21 cellular contexts compared by ENCODE assay signal in genomic region chr17:52673791-52674190, GRCh38.
DNase-seq lines count a peak whose midpoint lies in the region; ATAC-seq and TF ChIP-seq lines count a peak whose summit lies in the region.
"Had no signal": no experiment of that assay in that cellular context is flagged by ENCODE, and none has a peak within 500 bp of the region (broad histone marks: within the 10 kb centered on the region; RNA-seq: fewer than 3 reads in every experiment).

No MANE protein-coding gene starts in this region.

- no peak for ATAC-seq in SK-N-SH treated with all-trans-retinoic acid at 6 μM for 48 hours
- ATAC-seq: GM23338, HepG2 had no signal

- peak; percentile 2 for DNase-seq in A172 (ENCODE audit: low spot score)
- DNase-seq in M059J (ENCODE audit: low read depth) = peak; percentile 61
- peak; percentile 15 for DNase-seq in SW480 (ENCODE audit: low spot score)
- peak; percentile 93 for DNase-seq in kidney tubule cell (ENCODE audit: low spot score)
- DNase-seq in T1000 (lab: John Stamatoyannopoulos, UW) = no peak
- DNase-seq in G401 (ENCODE audit: low spot score) = no peak
- DNase-seq: CD4-positive, CD25-positive, alpha-beta regulatory T cell; DMS153; Karpas-422; NCI-H1092 treated with DMSO at 0.1 percent for 48 hours; NCI-H146; NCI-H1930; NCI-H446; NCI-H524 treated with DMSO at 0.1 percent for 48 hours; NCI-H82; NK-92 treated with Interleukin-12 subunit alpha and Interleukin-12 subunit beta, amount 100 ng/mL, for 24 hours; RPMI8226; SHP77 treated with DMSO at 0.1 percent for 48 hours had no signal

- in situ Hi-C loops in G401 (cut with HindIII; ENCODE audit: low sequenced_read_pairs) = no loop called here

TF ChIP-seq in SK-N-SH treated with all-trans-retinoic acid at 6 μM for 48 hours, 23 proteins besides CTCF, POLR2A, EP300 and RAD21:
- no peak for TF ChIP-seq SNAI2 (CRISPR knock-in tag; IDR thresholded peaks at IDR 0.05)
- TF ChIP-seq GLIS3 (CRISPR knock-in tag; IDR thresholded peaks at IDR 0.05) = no peak
- no peak for TF ChIP-seq BACH2 (CRISPR knock-in tag; IDR thresholded peaks at IDR 0.05; ENCODE audit: borderline replicate concordance)
- no peak for TF ChIP-seq ARNTL (CRISPR knock-in tag; IDR thresholded peaks at IDR 0.05; ENCODE audit: borderline replicate concordance, low read depth)
- no peak for TF ChIP-seq CSDC2 (CRISPR knock-in tag; IDR thresholded peaks at IDR 0.05)
- TF ChIP-seq ZNF70 (CRISPR knock-in tag; IDR thresholded peaks at IDR 0.05) = no peak
- no peak for TF ChIP-seq CSRNP3 (CRISPR knock-in tag; IDR thresholded peaks at IDR 0.05)
- TF ChIP-seq TOX (CRISPR knock-in tag; IDR thresholded peaks at IDR 0.05; ENCODE audit: borderline replicate concordance) = no peak
- no peak for TF ChIP-seq POU6F1 (CRISPR knock-in tag; IDR thresholded peaks at IDR 0.05; ENCODE audit: borderline replicate concordance, low read depth)
- TF ChIP-seq PPARA (CRISPR knock-in tag; IDR thresholded peaks at IDR 0.05; ENCODE audit: borderline replicate concordance) = no peak
- no peak for TF ChIP-seq RARB (CRISPR knock-in tag; IDR thresholded peaks at IDR 0.05)
- no peak for TF ChIP-seq PATZ1 (CRISPR knock-in tag; IDR thresholded peaks at IDR 0.05; ENCODE audit: borderline replicate concordance)
- no peak for TF ChIP-seq OSR1 (CRISPR knock-in tag; IDR thresholded peaks at IDR 0.05)
- no peak for TF ChIP-seq ZFP30 (CRISPR knock-in tag; IDR thresholded peaks at IDR 0.05)
- TF ChIP-seq TSHZ2 (CRISPR knock-in tag; IDR thresholded peaks at IDR 0.05) = no peak
- TF ChIP-seq ZFP3 (CRISPR knock-in tag; IDR thresholded peaks at IDR 0.05) = no peak
- TF ChIP-seq TCF4 (CRISPR knock-in tag; IDR thresholded peaks at IDR 0.05; ENCODE audit: borderline replicate concordance) = no peak
- no peak for TF ChIP-seq ESRRG (CRISPR knock-in tag; IDR thresholded peaks at IDR 0.05)
- TF ChIP-seq ZNF8 (CRISPR knock-in tag; IDR thresholded peaks at IDR 0.05) = no peak
- TF ChIP-seq ZNF565 (CRISPR knock-in tag; conservative IDR thresholded peaks at IDR 0.05; ENCODE audit: low read depth) = no peak

Comparison
In these comparisons a context has a peak if more than half of its experiments do, and no peak if none do; other contexts are left out.
1. DNase-seq: peak in A172 (single experiment), M059J (single experiment), SW480 (single experiment) and kidney tubule cell (single experiment); none in T1000 (single experiment) and G401 (single experiment).